In genomic region chr17:6543079-6544010, GRCh38 we compare ENCODE assay signal across 18 cellular contexts.
"Had no signal": no experiment of that assay in that cellular context is flagged by ENCODE, and none has a peak within 500 bp of the region (broad histone marks: within the 10 kb centered on the region; RNA-seq: fewer than 3 reads in every experiment).

No MANE protein-coding gene starts in this region.

- H3K27ac ChIP-seq: parathyroid adenoma, prostate gland, right atrium auricular region, suprapubic skin, transverse colon, upper lobe of right lung, uterus had no signal

- DNase-seq: cortex of kidney; hypothalamus; immature natural killer cell; islet precursor cell; mesenchymal stem cell; naive B cell; stimulated activated naive B cell treated with anti-CD40 and anti-IgM and Interleukin-4, amounts not matched to agents 10 μg/mL and 1 μg/mL and 100 μg/mL, for 72 hours; transverse colon; upper lobe of right lung; uterus had no signal

- H3K27me3 ChIP-seq: right atrium auricular region, suprapubic skin, transverse colon, upper lobe of right lung, uterus had no signal

- ATAC-seq: left lobe of liver; mucosa of descending colon; sciatic nerve; stimulated activated naive B cell treated with anti-CD40 and anti-IgM and Interleukin-4, amounts not matched to agents 10 μg/mL and 1 μg/mL and 100 μg/mL, for 72 hours; upper lobe of right lung had no signal

- H3K4me1 ChIP-seq: parathyroid adenoma, uterus had no signal

- H3K4me3 ChIP-seq: mucosa of descending colon, prostate gland, right atrium auricular region, smooth muscle cell, suprapubic skin, transverse colon, upper lobe of right lung, uterus had no signal

- H2AFZ ChIP-seq: parathyroid adenoma had no signal

- H3K36me3 ChIP-seq: prostate gland, right atrium auricular region, transverse colon, upper lobe of right lung, uterus had no signal

- H3K9me3 ChIP-seq: mucosa of descending colon, prostate gland, suprapubic skin, transverse colon, upper lobe of right lung, uterus had no signal

- H3K9ac ChIP-seq: parathyroid adenoma had no signal

- H3K4me2 ChIP-seq: smooth muscle cell had no signal
